1 cellular context compared by ENCODE assay signal in genomic region chr6:38164671-38165108, GRCh38.
A peak's percentile ranks its signal among the peaks of the same experiment; 100 is the strongest.
TF ChIP-seq lines count a peak whose summit lies in the region.

No MANE protein-coding gene starts in this region.

TF ChIP-seq in HEK293, 187 proteins besides CTCF, POLR2A, EP300 and RAD21 (continued from another document):
- TF ChIP-seq REST (tag by site-specific recombination; IDR thresholded peaks at IDR 0.05) (0 out of 2 replicates have a peak, but pooled peaks have one; percentile 32), ZFP69B (tag by site-specific recombination; IDR thresholded peaks at IDR 0.05) (no peak)
